1 cellular context compared by ENCODE assay signal in genomic region chr5:114358329-114358728, GRCh38.
TF ChIP-seq lines count a peak whose summit lies in the region.

No MANE protein-coding gene starts in this region.

TF ChIP-seq in GM23338, 12 proteins besides CTCF, POLR2A, EP300 and RAD21 (continued from another document):
- TF ChIP-seq, protein P1, sequence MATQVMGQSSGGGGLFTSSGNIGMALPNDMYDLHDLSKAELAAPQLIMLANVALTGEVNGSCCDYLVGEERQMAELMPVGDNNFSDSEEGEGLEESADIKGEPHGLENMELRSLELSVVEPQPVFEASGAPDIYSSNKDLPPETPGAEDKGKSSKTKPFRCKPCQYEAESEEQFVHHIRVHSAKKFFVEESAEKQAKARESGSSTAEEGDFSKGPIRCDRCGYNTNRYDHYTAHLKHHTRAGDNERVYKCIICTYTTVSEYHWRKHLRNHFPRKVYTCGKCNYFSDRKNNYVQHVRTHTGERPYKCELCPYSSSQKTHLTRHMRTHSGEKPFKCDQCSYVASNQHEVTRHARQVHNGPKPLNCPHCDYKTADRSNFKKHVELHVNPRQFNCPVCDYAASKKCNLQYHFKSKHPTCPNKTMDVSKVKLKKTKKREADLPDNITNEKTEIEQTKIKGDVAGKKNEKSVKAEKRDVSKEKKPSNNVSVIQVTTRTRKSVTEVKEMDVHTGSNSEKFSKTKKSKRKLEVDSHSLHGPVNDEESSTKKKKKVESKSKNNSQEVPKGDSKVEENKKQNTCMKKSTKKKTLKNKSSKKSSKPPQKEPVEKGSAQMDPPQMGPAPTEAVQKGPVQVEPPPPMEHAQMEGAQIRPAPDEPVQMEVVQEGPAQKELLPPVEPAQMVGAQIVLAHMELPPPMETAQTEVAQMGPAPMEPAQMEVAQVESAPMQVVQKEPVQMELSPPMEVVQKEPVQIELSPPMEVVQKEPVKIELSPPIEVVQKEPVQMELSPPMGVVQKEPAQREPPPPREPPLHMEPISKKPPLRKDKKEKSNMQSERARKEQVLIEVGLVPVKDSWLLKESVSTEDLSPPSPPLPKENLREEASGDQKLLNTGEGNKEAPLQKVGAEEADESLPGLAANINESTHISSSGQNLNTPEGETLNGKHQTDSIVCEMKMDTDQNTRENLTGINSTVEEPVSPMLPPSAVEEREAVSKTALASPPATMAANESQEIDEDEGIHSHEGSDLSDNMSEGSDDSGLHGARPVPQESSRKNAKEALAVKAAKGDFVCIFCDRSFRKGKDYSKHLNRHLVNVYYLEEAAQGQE (IDR thresholded peaks at IDR 0.05; ENCODE audit: unreplicated experiment), result no peak
- TF ChIP-seq EZH2phosphoT487 (IDR thresholded peaks at IDR 0.05; ENCODE audit: unreplicated experiment) (no peak), ZNF331 (CRISPR knock-in tag; IDR thresholded peaks at IDR 0.05; ENCODE audit: low read depth) (no peak), ETS1 (IDR thresholded peaks at IDR 0.05) (no peak), NANOG (IDR thresholded peaks at IDR 0.05; ENCODE audit: borderline replicate concordance) (no peak), CREB1 (CRISPR knock-in tag; IDR thresholded peaks at IDR 0.05; ENCODE audit: low read depth) (no peak)
- TF ChIP-seq, protein P2, sequence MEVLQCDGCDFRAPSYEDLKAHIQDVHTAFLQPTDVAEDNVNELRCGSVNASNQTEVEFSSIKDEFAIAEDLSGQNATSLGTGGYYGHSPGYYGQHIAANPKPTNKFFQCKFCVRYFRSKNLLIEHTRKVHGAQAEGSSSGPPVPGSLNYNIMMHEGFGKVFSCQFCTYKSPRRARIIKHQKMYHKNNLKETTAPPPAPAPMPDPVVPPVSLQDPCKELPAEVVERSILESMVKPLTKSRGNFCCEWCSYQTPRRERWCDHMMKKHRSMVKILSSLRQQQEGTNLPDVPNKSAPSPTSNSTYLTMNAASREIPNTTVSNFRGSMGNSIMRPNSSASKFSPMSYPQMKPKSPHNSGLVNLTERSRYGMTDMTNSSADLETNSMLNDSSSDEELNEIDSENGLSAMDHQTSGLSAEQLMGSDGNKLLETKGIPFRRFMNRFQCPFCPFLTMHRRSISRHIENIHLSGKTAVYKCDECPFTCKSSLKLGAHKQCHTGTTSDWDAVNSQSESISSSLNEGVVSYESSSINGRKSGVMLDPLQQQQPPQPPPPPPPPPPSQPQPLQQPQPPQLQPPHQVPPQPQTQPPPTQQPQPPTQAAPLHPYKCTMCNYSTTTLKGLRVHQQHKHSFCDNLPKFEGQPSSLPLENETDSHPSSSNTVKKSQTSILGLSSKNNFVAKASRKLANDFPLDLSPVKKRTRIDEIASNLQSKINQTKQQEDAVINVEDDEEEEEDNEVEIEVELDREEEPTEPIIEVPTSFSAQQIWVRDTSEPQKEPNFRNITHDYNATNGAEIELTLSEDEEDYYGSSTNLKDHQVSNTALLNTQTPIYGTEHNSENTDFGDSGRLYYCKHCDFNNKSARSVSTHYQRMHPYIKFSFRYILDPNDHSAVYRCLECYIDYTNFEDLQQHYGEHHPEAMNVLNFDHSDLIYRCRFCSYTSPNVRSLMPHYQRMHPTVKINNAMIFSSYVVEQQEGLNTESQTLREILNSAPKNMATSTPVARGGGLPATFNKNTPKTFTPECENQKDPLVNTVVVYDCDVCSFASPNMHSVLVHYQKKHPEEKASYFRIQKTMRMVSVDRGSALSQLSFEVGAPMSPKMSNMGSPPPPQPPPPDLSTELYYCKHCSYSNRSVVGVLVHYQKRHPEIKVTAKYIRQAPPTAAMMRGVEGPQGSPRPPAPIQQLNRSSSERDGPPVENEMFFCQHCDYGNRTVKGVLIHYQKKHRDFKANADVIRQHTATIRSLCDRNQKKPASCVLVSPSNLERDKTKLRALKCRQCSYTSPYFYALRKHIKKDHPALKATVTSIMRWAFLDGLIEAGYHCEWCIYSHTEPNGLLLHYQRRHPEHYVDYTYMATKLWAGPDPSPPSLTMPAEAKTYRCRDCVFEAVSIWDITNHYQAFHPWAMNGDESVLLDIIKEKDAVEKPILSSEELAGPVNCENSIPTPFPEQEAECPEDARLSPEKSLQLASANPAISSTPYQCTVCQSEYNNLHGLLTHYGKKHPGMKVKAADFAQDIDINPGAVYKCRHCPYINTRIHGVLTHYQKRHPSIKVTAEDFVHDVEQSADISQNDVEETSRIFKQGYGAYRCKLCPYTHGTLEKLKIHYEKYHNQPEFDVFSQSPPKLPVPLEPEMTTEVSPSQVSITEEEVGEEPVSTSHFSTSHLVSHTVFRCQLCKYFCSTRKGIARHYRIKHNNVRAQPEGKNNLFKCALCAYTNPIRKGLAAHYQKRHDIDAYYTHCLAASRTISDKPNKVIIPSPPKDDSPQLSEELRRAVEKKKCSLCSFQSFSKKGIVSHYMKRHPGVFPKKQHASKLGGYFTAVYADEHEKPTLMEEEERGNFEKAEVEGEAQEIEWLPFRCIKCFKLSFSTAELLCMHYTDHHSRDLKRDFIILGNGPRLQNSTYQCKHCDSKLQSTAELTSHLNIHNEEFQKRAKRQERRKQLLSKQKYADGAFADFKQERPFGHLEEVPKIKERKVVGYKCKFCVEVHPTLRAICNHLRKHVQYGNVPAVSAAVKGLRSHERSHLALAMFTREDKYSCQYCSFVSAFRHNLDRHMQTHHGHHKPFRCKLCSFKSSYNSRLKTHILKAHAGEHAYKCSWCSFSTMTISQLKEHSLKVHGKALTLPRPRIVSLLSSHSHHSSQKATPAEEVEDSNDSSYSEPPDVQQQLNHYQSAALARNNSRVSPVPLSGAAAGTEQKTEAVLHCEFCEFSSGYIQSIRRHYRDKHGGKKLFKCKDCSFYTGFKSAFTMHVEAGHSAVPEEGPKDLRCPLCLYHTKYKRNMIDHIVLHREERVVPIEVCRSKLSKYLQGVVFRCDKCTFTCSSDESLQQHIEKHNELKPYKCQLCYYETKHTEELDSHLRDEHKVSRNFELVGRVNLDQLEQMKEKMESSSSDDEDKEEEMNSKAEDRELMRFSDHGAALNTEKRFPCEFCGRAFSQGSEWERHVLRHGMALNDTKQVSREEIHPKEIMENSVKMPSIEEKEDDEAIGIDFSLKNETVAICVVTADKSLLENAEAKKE (CRISPR knock-in tag; IDR thresholded peaks at IDR 0.05), result no peak
TF ChIP-seq in GM23338: peak in this region for 0.
